ENCODE assay signal across 15 cellular contexts in genomic region chr9:135355466-135356420, GRCh38.
DNase-seq lines count a peak whose midpoint lies in the region; TF ChIP-seq lines count a peak whose summit lies in the region.
"Had no signal": no experiment of that assay in that cellular context is flagged by ENCODE, and none has a peak within 500 bp of the region (broad histone marks: within the 10 kb centered on the region; RNA-seq: fewer than 3 reads in every experiment).

No MANE protein-coding gene starts in this region.

- H3K9me3 Mint-ChIP-seq in glutamatergic neuron (ENCODE audit: unreplicated experiment): peaks cover 9% of the 10 kb centered on the region
- H3K9me3 Mint-ChIP-seq: CD4-positive, alpha-beta memory T cell had no signal

- H3K4me1 Mint-ChIP-seq in glutamatergic neuron (ENCODE audit: low read depth, unreplicated experiment): peaks cover 20% of the 10 kb centered on the region

- no peak for TF ChIP-seq CTCF in glutamatergic neuron (IDR thresholded peaks at IDR 0.05; ENCODE audit: partially characterized antibody, unreplicated experiment)

- H3K4me3 Mint-ChIP-seq in glutamatergic neuron (ENCODE audit: unreplicated experiment): peak overlapping the region; percentile 4
- H3K4me3 Mint-ChIP-seq: CD4-positive, alpha-beta memory T cell had no signal

- H3K27ac Mint-ChIP-seq in glutamatergic neuron (ENCODE audit: unreplicated experiment): no peak overlapping the region

- peak; percentile 50 for DNase-seq in COR-L47 (lab: John Stamatoyannopoulos, UW)
- peak; percentile 65 for DNase-seq in DMS79 treated with DMSO at 0.1 percent for 48 hours (lab: John Stamatoyannopoulos, UW)
- peak; percentile 47 for DNase-seq in NCI-H345 treated with DMSO at 0.1 percent for 48 hours (lab: John Stamatoyannopoulos, UW; ENCODE audit: unreplicated experiment)
- no peak for DNase-seq in glutamatergic neuron
- no peak for DNase-seq in NCI-H1436 (lab: John Stamatoyannopoulos, UW)
- no peak for DNase-seq in NCI-H226
- no peak for DNase-seq in NCI-H2081 treated with DMSO at 0.1 percent for 48 hours (lab: John Stamatoyannopoulos, UW)
- DNase-seq in putamen (ENCODE audit: low spot score): no peak
- DNase-seq: Calu3; CD4-positive, alpha-beta memory T cell; NCI-H1417 treated with DMSO at 0.1 percent for 48 hours; NCI-H2227 treated with DMSO at 0.1 percent for 48 hours; NCI-H774; PC-3; RPMI8226 had no signal

- peaks cover 8% of the 10 kb centered on the region for H3K27me3 Mint-ChIP-seq in glutamatergic neuron (ENCODE audit: unreplicated experiment)

- no peaks in the 10 kb centered on the region for H3K36me3 Mint-ChIP-seq in glutamatergic neuron (ENCODE audit: unreplicated experiment)
- H3K36me3 Mint-ChIP-seq: CD4-positive, alpha-beta memory T cell had no signal

Comparison
In these comparisons a context has a peak if more than half of its experiments do, and no peak if none do; other contexts are left out.
1. DNase-seq: peak in COR-L47 (single experiment), DMS79 treated with DMSO at 0.1 percent for 48 hours (single experiment) and NCI-H345 treated with DMSO at 0.1 percent for 48 hours (single experiment); none in glutamatergic neuron (single experiment), NCI-H1436 (single experiment), NCI-H226 (single experiment), NCI-H2081 treated with DMSO at 0.1 percent for 48 hours (single experiment) and putamen (single experiment).